Comparison of ENCODE assay signal across 7 cellular contexts in the genomic region with DNA sequence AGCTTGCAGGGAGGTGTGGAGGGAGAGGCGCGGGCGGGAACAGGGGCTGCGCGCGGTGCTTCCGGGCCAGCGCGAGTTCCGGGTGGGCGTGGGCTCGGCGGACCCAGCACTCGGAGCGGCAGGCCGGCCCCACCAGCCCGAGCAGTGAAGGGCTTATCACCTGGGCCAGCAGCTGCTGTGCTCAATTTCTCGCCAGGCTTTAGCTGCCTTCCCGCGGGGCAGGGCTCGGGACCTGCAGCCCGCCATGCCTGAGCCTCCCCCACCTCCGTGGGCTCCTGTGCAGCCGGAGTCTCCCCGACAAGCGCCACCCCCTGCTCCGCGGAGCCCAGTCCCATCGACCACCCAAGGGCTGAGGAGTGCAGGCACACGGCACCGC.
DNase-seq lines count a peak whose midpoint lies in the region; ATAC-seq, FAIRE-seq and TF ChIP-seq lines count a peak whose summit lies in the region.
"Not testable (repeated sequence)": the region's sequence is repeated elsewhere in the genome, so short reads cannot be mapped to it uniquely, and the experiment has no call there.

No MANE protein-coding gene starts in this region.

- peak overlapping the region; percentile 86 for H3K27ac ChIP-seq in CD4-positive, alpha-beta T cell (ENCODE audit: low read depth, low read length)
- H3K27ac ChIP-seq in SJCRH30; keratinocyte (ENCODE audit: control insufficient read depth, insufficient read depth, low read length): not testable (repeated sequence)
- peak overlapping the region; percentile 68 to 74 for H3K27ac ChIP-seq in breast epithelium

- dilution Hi-C loops in keratinocyte (cut with MboI; ENCODE audit: extremely low pct_ligation_motif_present, low sequenced_read_pairs) = not testable (repeated sequence)

- not testable (repeated sequence) for TF ChIP-seq POLR2A in breast epithelium (IDR thresholded peaks at IDR 0.05)

- peak overlapping the region; percentile 93 for H3K27ac Mint-ChIP-seq in CD4-positive, alpha-beta T cell
- H3K27ac Mint-ChIP-seq in activated CD8-positive, alpha-beta memory T cell treated with anti-CD3 and anti-CD28 coated beads, Interleukin-2, amount 10 ng/mL, durations not matched to agents 7 days and 5 days = peak overlapping the region; percentile 95

- CTCF ChIA-PET in CD4-positive, alpha-beta T cell (lab: Charles Lee) = not testable (repeated sequence)
- CTCF ChIA-PET in activated CD8-positive, alpha-beta memory T cell treated with anti-CD3 and anti-CD28 coated beads, Interleukin-2, amount 10 ng/mL, durations not matched to agents 7 days and 5 days (lab: Charles Lee) = interaction anchor here (1.2 kb wide), 1 partner anchor 32 kb away, joined by 3 read pairs; no protein-coding TSS in a partner anchor

- H3K27me3 ChIP-seq in CD4-positive, alpha-beta T cell (ENCODE audit: control insufficient read depth, insufficient read depth, low read length); SJCRH30; breast epithelium; keratinocyte (ENCODE audit: control insufficient read depth, extremely low read depth, insufficient read depth, low read length): not testable (repeated sequence)

- not testable (repeated sequence) for FAIRE-seq in keratinocyte (lab: Jason Lieb, UNC)

- not testable (repeated sequence) for H3K36me3 ChIP-seq in SJCRH30; breast epithelium; keratinocyte (ENCODE audit: control insufficient read depth in 2 of 2, extremely low read depth in 1 of 2, insufficient read depth in 2 of 2, low read length in 2 of 2)

- peak overlapping the region; percentile 19 for H2AFZ ChIP-seq in keratinocyte (ENCODE audit: control insufficient read depth, low read length)

- H3K79me2 ChIP-seq in keratinocyte (ENCODE audit: control insufficient read depth, insufficient read depth, low read length) = not testable (repeated sequence)

- ATAC-seq in CD4-positive, alpha-beta T cell (ENCODE audit: poor library complexity); activated CD8-positive, alpha-beta memory T cell treated with anti-CD3 and anti-CD28 coated beads, Interleukin-2, amount 10 ng/mL, durations not matched to agents 7 days and 5 days: not testable (repeated sequence)

- H3K4me1 ChIP-seq in SJCRH30; breast epithelium; keratinocyte (ENCODE audit: control insufficient read depth, extremely low read depth, insufficient read depth, low read length): not testable (repeated sequence)

- not testable (repeated sequence) for H3K27me3 Mint-ChIP-seq in CD4-positive, alpha-beta T cell; activated CD8-positive, alpha-beta memory T cell treated with anti-CD3 and anti-CD28 coated beads, Interleukin-2, amount 10 ng/mL, durations not matched to agents 7 days and 5 days

- not testable (repeated sequence) for TF ChIP-seq CTCF in CD4-positive, alpha-beta T cell (IDR thresholded peaks at IDR 0.05); breast epithelium (IDR thresholded peaks at IDR 0.05); keratinocyte (optimal IDR thresholded peaks at IDR 0.05 in 1 of 3, IDR thresholded peaks at IDR 0.05 in 1 of 3, conservative IDR thresholded peaks at IDR 0.05 in 1 of 3; ENCODE audit: extremely low read depth in 1 of 3, insufficient read depth in 2 of 3, low read length in 3 of 3)

- peaks cover 63% of the 10 kb centered on the region for H3K4me1 Mint-ChIP-seq in CD4-positive, alpha-beta T cell (ENCODE audit: low read depth)
- H3K4me1 Mint-ChIP-seq in activated CD8-positive, alpha-beta memory T cell treated with anti-CD3 and anti-CD28 coated beads, Interleukin-2, amount 10 ng/mL, durations not matched to agents 7 days and 5 days = peaks cover 25% of the 10 kb centered on the region

- H3K4me3 ChIP-seq in SJCRH30 = peak overlapping the region; percentile 55
- H3K4me3 ChIP-seq in breast epithelium = peak overlapping the region in 2 of 3 donors; percentile 40 to 69
- H3K4me3 ChIP-seq in keratinocyte (ENCODE audit: control insufficient read depth in 2 of 3, extremely low read depth in 1 of 3, insufficient read depth in 2 of 3, low read depth in 1 of 3, low read length in 3 of 3) = peak overlapping the region in 1 of 3 experiments; percentile 24
- peak overlapping the region; percentile 7 for H3K4me3 ChIP-seq in skeletal muscle cell (ENCODE audit: low read depth, low read length)

- POLR2A ChIA-PET in CD4-positive, alpha-beta T cell (lab: Charles Lee) = interaction anchor here (2.4 to 3.0 kb wide), 2 partner anchors 8 to 102 kb away, joined by 17 to 38 read pairs; a partner anchor contains a TSS

- not testable (repeated sequence) for TF ChIP-seq EP300 in Ishikawa (IDR thresholded peaks at IDR 0.05; ENCODE audit: borderline replicate concordance)

- not testable (repeated sequence) for H3K9me3 ChIP-seq in CD4-positive, alpha-beta T cell (ENCODE audit: control insufficient read depth, low read length); SJCRH30 (replicated peaks); breast epithelium; keratinocyte (ENCODE audit: control insufficient read depth, low read depth, low read length)

- not testable (repeated sequence) for H3K9ac ChIP-seq in keratinocyte (ENCODE audit: control insufficient read depth, extremely low read depth, insufficient read depth, low read length)

- not testable (repeated sequence) for TF ChIP-seq RAD21 in Ishikawa (IDR thresholded peaks at IDR 0.05; ENCODE audit: low read depth)

- not testable (repeated sequence) for H3K9me3 Mint-ChIP-seq in CD4-positive, alpha-beta T cell; activated CD8-positive, alpha-beta memory T cell treated with anti-CD3 and anti-CD28 coated beads, Interleukin-2, amount 10 ng/mL, durations not matched to agents 7 days and 5 days (ENCODE audit: low read depth)

- H3K9me1 ChIP-seq in keratinocyte (ENCODE audit: control insufficient read depth, extremely low read depth, insufficient read depth, low read length) = not testable (repeated sequence)

- intact Hi-C loops in CD4-positive, alpha-beta T cell (cut with DNase I, micrococcal nuclease) = loop anchor here (2.0 to 10.0 kb wide), 2 partner anchors 40 to 382 kb away; no protein-coding TSS in a partner anchor
- intact Hi-C loops in breast epithelium (cut with DNase I; ENCODE audit: low total_unique reads) = not testable (repeated sequence)

- H3K36me3 Mint-ChIP-seq in CD4-positive, alpha-beta T cell (ENCODE audit: low read depth); activated CD8-positive, alpha-beta memory T cell treated with anti-CD3 and anti-CD28 coated beads, Interleukin-2, amount 10 ng/mL, durations not matched to agents 7 days and 5 days: not testable (repeated sequence)

- not testable (repeated sequence) for H4K20me1 ChIP-seq in keratinocyte (ENCODE audit: control insufficient read depth, extremely low read depth, insufficient read depth, low read length)

- DNase-seq in CD4-positive, alpha-beta T cell; breast epithelium (ENCODE audit: low spot score in 2 of 2); keratinocyte (ENCODE audit: low read depth, low spot score); skeletal muscle cell (ENCODE audit: low read depth): not testable (repeated sequence)
- peak; percentile 22 to 41 for DNase-seq in SJCRH30
- peak; percentile 55 for DNase-seq in activated CD8-positive, alpha-beta memory T cell treated with anti-CD3 and anti-CD28 coated beads, Interleukin-2, amount 10 ng/mL, durations not matched to agents 7 days and 5 days

- H3K4me2 ChIP-seq in keratinocyte (ENCODE audit: control insufficient read depth, extremely low read depth, insufficient read depth, low read depth, low read length) = not testable (repeated sequence)

- peak overlapping the region; percentile 84 for H3K4me3 Mint-ChIP-seq in CD4-positive, alpha-beta T cell
- H3K4me3 Mint-ChIP-seq in activated CD8-positive, alpha-beta memory T cell treated with anti-CD3 and anti-CD28 coated beads, Interleukin-2, amount 10 ng/mL, durations not matched to agents 7 days and 5 days = peak overlapping the region; percentile 62

TF ChIP-seq in Ishikawa, 13 proteins besides CTCF, POLR2A, EP300 and RAD21:
- TF ChIP-seq, protein P1, sequence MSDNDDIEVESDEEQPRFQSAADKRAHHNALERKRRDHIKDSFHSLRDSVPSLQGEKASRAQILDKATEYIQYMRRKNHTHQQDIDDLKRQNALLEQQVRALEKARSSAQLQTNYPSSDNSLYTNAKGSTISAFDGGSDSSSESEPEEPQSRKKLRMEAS (IDR thresholded peaks at IDR 0.05) = peak; percentile 47
- TF ChIP-seq NFIC (IDR thresholded peaks at IDR 0.05) = 0 out of 2 replicates have a peak, but pooled peaks have one; percentile 1
